8 cellular contexts compared by ENCODE assay signal in genomic region chr6:34890526-34890910, GRCh38. TPM values are rescaled to one million over a fixed set of nuclear protein-coding genes. Genes with fewer than 3 reads are reported as not detected.
DNase-seq lines count a peak whose midpoint lies in the region; ATAC-seq and TF ChIP-seq lines count a peak whose summit lies in the region.

No MANE protein-coding gene starts in this region.

- WGBS in adrenal gland, 4 donors: 37 to 41% (median 39%) methylated on average over 7 of the region's 7 CpGs
- 36% methylated on average over 7 of the region's 7 CpGs for WGBS in right lobe of liver (ENCODE audit: insufficient coverage, low coverage, low lambda C conversion rate, missing lambda C conversion rate)

- ATAC-seq in Right ventricle myocardium inferior: no peak
- no peak for ATAC-seq in right lobe of liver
- ATAC-seq in upper lobe of right lung: no peak
- no peak for ATAC-seq in foreskin keratinocyte
- no peak for ATAC-seq in HG03432 (IDR thresholded peaks at IDR 0.05; ENCODE audit: unreplicated experiment)

- TF ChIP-seq CTCF in cardiac muscle cell (IDR thresholded peaks at IDR 0.05; ENCODE audit: low read depth, low read length): no peak
- TF ChIP-seq CTCF in adrenal gland (IDR thresholded peaks at IDR 0.05): no peak
- no peak for TF ChIP-seq CTCF in right lobe of liver (IDR thresholded peaks at IDR 0.05)
- no peak for TF ChIP-seq CTCF in upper lobe of right lung (IDR thresholded peaks at IDR 0.05)
- TF ChIP-seq CTCF in foreskin keratinocyte (conservative IDR thresholded peaks at IDR 0.05): no peak

- no peak for TF ChIP-seq POLR2A in adrenal gland (IDR thresholded peaks at IDR 0.05)
- no peak for TF ChIP-seq POLR2A in right lobe of liver (IDR thresholded peaks at IDR 0.05)

- H3K4me3 ChIP-seq in cardiac muscle cell: peak overlapping the region; percentile 96
- peak overlapping the region; percentile 5 to 92 (median 58) for H3K4me3 ChIP-seq in adrenal gland
- peak overlapping the region; percentile 81 to 98 (median 96) for H3K4me3 ChIP-seq in right lobe of liver
- H3K4me3 ChIP-seq in upper lobe of right lung: peak overlapping the region; percentile 76

- H3K9me3 ChIP-seq in cardiac muscle cell (ENCODE audit: low read depth): no peaks in the 10 kb centered on the region
- no peaks in the 10 kb centered on the region for H3K9me3 ChIP-seq in adrenal gland (replicated peaks in 1 of 3)
- no peaks in the 10 kb centered on the region for H3K9me3 ChIP-seq in right lobe of liver
- H3K9me3 ChIP-seq in upper lobe of right lung: no peaks in the 10 kb centered on the region

- intact Hi-C loops in Right ventricle myocardium inferior (cut with DNase I): loop anchor here (5.0 kb wide), 1 partner anchor 37 kb away; no protein-coding TSS in a partner anchor
- intact Hi-C loops in adrenal gland (cut with DNase I): loop anchor here in 1 of 2 donors (10.0 kb wide), 1 partner anchor 64 kb away; no protein-coding TSS in a partner anchor
- intact Hi-C loops in right lobe of liver (cut with DNase I): no loop called here
- intact Hi-C loops in upper lobe of right lung (cut with DNase I): loop anchor here (10.0 kb wide), 1 partner anchor 74 kb away; no protein-coding TSS in a partner anchor

- H3K4me1 ChIP-seq in cardiac muscle cell (ENCODE audit: low read depth) (peaks cover 6% of the 10 kb centered on the region), adrenal gland (replicated peaks in 1 of 2) (peaks cover 18 to 57% of the 10 kb centered on the region in 2 donors), right lobe of liver (peaks cover 0 to 24% (median 11%) of the 10 kb centered on the region in 4 donors), upper lobe of right lung (peaks cover 25% of the 10 kb centered on the region), foreskin keratinocyte (peaks cover 16% of the 10 kb centered on the region)

- DNase-seq in cardiac muscle cell (ENCODE audit: low read depth in 1 of 2, low spot score in 1 of 2): no peak
- no peak for DNase-seq in Right ventricle myocardium inferior (ENCODE audit: missing footprints)
- DNase-seq in adrenal gland: no peak
- no peak for DNase-seq in right lobe of liver
- DNase-seq in upper lobe of right lung: no peak
- no peak for DNase-seq in foreskin keratinocyte
- no peak for DNase-seq in activated CD4-positive, alpha-beta T cell treated with anti-CD3 and anti-CD28 coated beads for 48 hours

- no peaks in the 10 kb centered on the region for H3K36me3 ChIP-seq in cardiac muscle cell
- no peaks in the 10 kb centered on the region for H3K36me3 ChIP-seq in adrenal gland (replicated peaks in 1 of 2)
- no peaks in the 10 kb centered on the region for H3K36me3 ChIP-seq in right lobe of liver
- H3K36me3 ChIP-seq in upper lobe of right lung: no peaks in the 10 kb centered on the region

- H3K27me3 ChIP-seq in cardiac muscle cell: no peaks in the 10 kb centered on the region
- no peaks in the 10 kb centered on the region for H3K27me3 ChIP-seq in adrenal gland
- H3K27me3 ChIP-seq in right lobe of liver: no peaks in the 10 kb centered on the region
- H3K27me3 ChIP-seq in upper lobe of right lung: no peaks in the 10 kb centered on the region
- H3K27me3 ChIP-seq in foreskin keratinocyte: no peaks in the 10 kb centered on the region

- H3K27ac ChIP-seq in cardiac muscle cell (no peak overlapping the region), adrenal gland (peak overlapping the region in 4 of 5 donors; percentile 24 to 86 (median 66)), right lobe of liver (peak overlapping the region in 2 of 3 donors; percentile 76), upper lobe of right lung (peak overlapping the region; percentile 86), foreskin keratinocyte (no peak overlapping the region)

RNA-seq across cellular contexts. Expression of gene ANKS1A, which starts 1.5 kb away (rescaled TPM):
- total RNA-seq in cardiac muscle cell: 18.6 and 27.2 TPM in 2 replicates
- 11.3 and 21.5 TPM in 2 replicates for polyA plus RNA-seq in cardiac muscle cell
- 26.8 TPM for total RNA-seq in Right ventricle myocardium inferior
- total RNA-seq in adrenal gland: 10 to 100 TPM; 22.8 to 68.0 (median 45.4) TPM
- polyA plus RNA-seq in adrenal gland: 10 to 100 TPM; 12.6 to 21.1 (median 15.7) TPM
- 10 to 100 TPM in 4 of 6 experiments, 1 to 10 TPM in 2; 6.7 to 17.4 (median 10.5) TPM for total RNA-seq in right lobe of liver
- total RNA-seq in upper lobe of right lung: 59.0 TPM
- 14.8 and 15.4 TPM in 2 replicates for total RNA-seq in foreskin keratinocyte
- polyA plus RNA-seq in foreskin keratinocyte: 4.7 and 5.6 TPM in 2 replicates

RNA-seq across cellular contexts. Expression of gene TAF11, which starts 2.7 kb away (rescaled TPM):
- total RNA-seq in cardiac muscle cell: 25.8 and 30.3 TPM in 2 replicates
- 39.9 and 45.3 TPM in 2 replicates for polyA plus RNA-seq in cardiac muscle cell
- 16.7 TPM for total RNA-seq in Right ventricle myocardium inferior
- 10 to 100 TPM; 16.4 to 27.8 (median 23.8) TPM for total RNA-seq in adrenal gland
- 10 to 100 TPM; 28.5 to 45.5 (median 42.6) TPM for polyA plus RNA-seq in adrenal gland
- total RNA-seq in right lobe of liver: 10 to 100 TPM in 3 of 6 experiments, 1 to 10 TPM in 3; 8.9 to 13.4 (median 10.3) TPM
- total RNA-seq in upper lobe of right lung: 18.1 TPM
- total RNA-seq in foreskin keratinocyte: 20.5 and 21.2 TPM in 2 replicates
- 21.2 and 22.3 TPM in 2 replicates for polyA plus RNA-seq in foreskin keratinocyte

Comparison
In these comparisons a context has a peak if more than half of its experiments do, and no peak if none do; other contexts are left out.
1. H3K27ac ChIP-seq: peak in adrenal gland (4 of 5), right lobe of liver (2 of 3) and upper lobe of right lung (single experiment); none in cardiac muscle cell (single experiment) and foreskin keratinocyte (single experiment).
2. intact Hi-C loops: an anchor here in Right ventricle myocardium inferior (5.0 kb wide) and upper lobe of right lung (10.0 kb wide); none called in right lobe of liver.
3. Peak in every context shown above with its lines, with median percentiles within 50 percentile points of each other: H3K4me3 ChIP-seq.